ENCODE assay signal across 1 cellular context in the genomic region with DNA sequence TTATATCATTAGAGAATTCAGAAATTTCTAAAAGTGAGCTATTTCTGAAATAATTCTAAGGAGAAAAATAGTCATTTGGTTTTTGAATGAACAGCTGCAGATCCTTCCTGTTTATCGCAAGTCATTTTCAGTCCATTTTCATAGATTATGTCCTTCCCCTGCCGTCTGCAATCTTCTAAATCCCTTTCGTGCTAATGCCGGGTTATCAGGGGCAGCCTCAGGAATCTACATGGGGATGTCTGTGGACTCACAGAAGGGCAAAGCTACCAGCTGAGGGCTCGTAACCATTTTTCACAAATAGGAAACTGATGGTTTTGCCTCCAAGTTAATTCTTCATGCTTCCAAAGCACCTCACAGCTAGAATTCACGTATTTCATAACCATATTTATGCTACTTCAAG.
A peak's percentile ranks its signal among the peaks of the same experiment; 100 is the strongest.
TF ChIP-seq lines count a peak whose summit lies in the region.

No MANE protein-coding gene starts in this region.

TF ChIP-seq in K562, 482 proteins besides CTCF, POLR2A, EP300 and RAD21:
- TF ChIP-seq, protein P1, sequence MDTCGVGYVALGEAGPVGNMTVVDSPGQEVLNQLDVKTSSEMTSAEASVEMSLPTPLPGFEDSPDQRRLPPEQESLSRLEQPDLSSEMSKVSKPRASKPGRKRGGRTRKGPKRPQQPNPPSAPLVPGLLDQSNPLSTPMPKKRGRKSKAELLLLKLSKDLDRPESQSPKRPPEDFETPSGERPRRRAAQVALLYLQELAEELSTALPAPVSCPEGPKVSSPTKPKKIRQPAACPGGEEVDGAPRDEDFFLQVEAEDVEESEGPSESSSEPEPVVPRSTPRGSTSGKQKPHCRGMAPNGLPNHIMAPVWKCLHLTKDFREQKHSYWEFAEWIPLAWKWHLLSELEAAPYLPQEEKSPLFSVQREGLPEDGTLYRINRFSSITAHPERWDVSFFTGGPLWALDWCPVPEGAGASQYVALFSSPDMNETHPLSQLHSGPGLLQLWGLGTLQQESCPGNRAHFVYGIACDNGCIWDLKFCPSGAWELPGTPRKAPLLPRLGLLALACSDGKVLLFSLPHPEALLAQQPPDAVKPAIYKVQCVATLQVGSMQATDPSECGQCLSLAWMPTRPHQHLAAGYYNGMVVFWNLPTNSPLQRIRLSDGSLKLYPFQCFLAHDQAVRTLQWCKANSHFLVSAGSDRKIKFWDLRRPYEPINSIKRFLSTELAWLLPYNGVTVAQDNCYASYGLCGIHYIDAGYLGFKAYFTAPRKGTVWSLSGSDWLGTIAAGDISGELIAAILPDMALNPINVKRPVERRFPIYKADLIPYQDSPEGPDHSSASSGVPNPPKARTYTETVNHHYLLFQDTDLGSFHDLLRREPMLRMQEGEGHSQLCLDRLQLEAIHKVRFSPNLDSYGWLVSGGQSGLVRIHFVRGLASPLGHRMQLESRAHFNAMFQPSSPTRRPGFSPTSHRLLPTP (IDR thresholded peaks at IDR 0.05; ENCODE audit: borderline replicate concordance, extremely low read depth, insufficient read length) = no peak
- TF ChIP-seq EZH2 (IDR thresholded peaks at IDR 0.05; ENCODE audit: borderline replicate concordance, low read depth, low read length) (0 out of 2 replicates have a peak, but pooled peaks have one; percentile 26), SETDB1 (IDR thresholded peaks at IDR 0.05; ENCODE audit: low read length) (no peak), TCF7L2 (IDR thresholded peaks at IDR 0.05; ENCODE audit: low read depth, low read length) (no peak), BHLHE40 (IDR thresholded peaks at IDR 0.05; ENCODE audit: low read length) (no peak), NFE2 (IDR thresholded peaks at IDR 0.05; ENCODE audit: low read depth) (no peak), CBX2 (IDR thresholded peaks at IDR 0.05; ENCODE audit: insufficient read depth, low read length, poor library complexity, severe bottlenecking) (peak; percentile 72)
